Comparison of ENCODE assay signal across 11 cellular contexts in the genomic region with DNA sequence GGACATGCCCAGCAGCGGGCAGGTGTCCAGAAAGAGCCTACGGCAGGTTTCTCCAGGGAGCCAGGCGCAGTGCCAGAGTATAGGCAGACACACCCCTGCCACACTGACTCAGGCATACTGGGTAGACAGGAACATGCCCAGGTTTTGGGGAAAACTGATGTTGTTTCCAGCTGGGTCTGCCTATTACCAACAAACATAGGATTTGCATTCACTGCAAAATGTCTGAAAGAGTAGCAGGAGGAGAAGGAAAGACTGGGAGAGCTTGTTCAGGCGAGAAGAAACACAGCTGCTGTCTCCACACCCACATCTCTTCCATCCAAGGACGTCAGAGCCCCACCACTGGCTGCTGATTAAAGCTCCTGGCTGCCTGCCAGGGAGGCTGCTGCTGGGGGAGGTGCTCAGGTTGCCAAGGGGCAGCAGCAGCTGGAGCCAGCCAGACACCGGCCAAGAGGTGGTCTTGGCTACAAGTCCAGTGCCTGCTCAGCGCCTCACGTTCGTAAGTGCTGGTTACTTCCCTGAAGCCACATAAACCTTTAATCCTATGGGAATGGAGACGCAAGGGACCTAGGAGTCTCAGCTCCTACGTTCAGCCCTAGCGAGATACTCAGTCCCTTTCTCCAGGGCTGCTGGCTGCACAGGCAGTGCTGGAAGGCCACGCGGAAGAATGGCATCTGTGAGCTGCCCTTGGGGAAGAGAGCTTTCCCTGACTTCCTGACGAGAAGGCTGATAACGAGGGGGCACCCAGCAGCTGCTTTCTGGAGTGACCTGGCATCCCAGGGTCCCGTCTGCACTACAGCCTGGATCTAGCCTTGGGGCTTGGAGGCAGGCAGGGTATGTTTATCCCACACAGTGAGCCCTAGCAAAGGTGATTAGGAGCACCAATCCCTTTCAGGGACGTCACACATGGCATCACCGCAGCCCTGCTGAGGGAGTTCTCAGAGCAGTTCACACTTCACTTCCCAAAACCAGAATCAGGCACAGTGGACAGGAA. TPM values are rescaled to one million over a fixed set of nuclear protein-coding genes. Genes with fewer than 3 reads are reported as not detected.
DNase-seq lines count a peak whose midpoint lies in the region; ATAC-seq and TF ChIP-seq lines count a peak whose summit lies in the region.
"Had no signal": no experiment of that assay in that cellular context is flagged by ENCODE, and none has a peak within 500 bp of the region (broad histone marks: within the 10 kb centered on the region; RNA-seq: fewer than 3 reads in every experiment).

No MANE protein-coding gene starts in this region.

- H3K4me1 ChIP-seq in osteoblast (ENCODE audit: insufficient read depth, low read length) = peaks cover 45% of the 10 kb centered on the region

- peaks cover 18% of the 10 kb centered on the region for H3K27me3 Mint-ChIP-seq in T-helper 2 cell treated with Interferon-gamma antibody and Interleukin-4, amounts not matched to agents 5 μg/mL and 100 μg/mL, for 36 hours (ENCODE audit: low read depth)
- H3K27me3 Mint-ChIP-seq: stimulated activated naive CD8-positive, alpha-beta T cell treated with anti-CD3 and anti-CD28 coated beads, Interleukin-15, Interleukin-2, amounts not matched to agents 100 ng/mL and 50 ng/mL, for 24 hours had no signal

- ATAC-seq in HG03442 (IDR thresholded peaks at IDR 0.05; ENCODE audit: unreplicated experiment) (no peak), GM21737 (IDR thresholded peaks at IDR 0.05; ENCODE audit: unreplicated experiment) (no peak)

- H3K79me2 ChIP-seq in osteoblast (ENCODE audit: insufficient read depth, low read length) = no peaks in the 10 kb centered on the region

- H3K4me3 ChIP-seq in fibroblast of the aortic adventitia (ENCODE audit: low read depth, low read length) (no peak overlapping the region), osteoblast (ENCODE audit: insufficient read depth, low read length) (peak overlapping the region; percentile 26)

- H3K27me3 ChIP-seq in osteoblast (ENCODE audit: insufficient read depth, low read length) = peaks cover 12% of the 10 kb centered on the region

- no peak for TF ChIP-seq CTCF in fibroblast of the aortic adventitia (IDR thresholded peaks at IDR 0.05; ENCODE audit: insufficient read depth, low read length)
- TF ChIP-seq CTCF in osteoblast (IDR thresholded peaks at IDR 0.05; ENCODE audit: extremely low read depth, low read depth, low read length) = no peak

- peaks cover 28% of the 10 kb centered on the region for H3K4me1 Mint-ChIP-seq in T-helper 2 cell treated with Interferon-gamma antibody and Interleukin-4, amounts not matched to agents 5 μg/mL and 100 μg/mL, for 36 hours (ENCODE audit: low read depth)

- DNase-seq in T-helper 2 cell (peak in 4 of 5 experiments; percentile 31 to 64 (median 34)), NCI-H446 (lab: John Stamatoyannopoulos, UW) (peak; percentile 55 to 79), fibroblast of the aortic adventitia (ENCODE audit: low read depth) (peak; percentile 98), osteoblast (ENCODE audit: insufficient read length, low spot score, missing footprints) (peak; percentile 93)
- DNase-seq in T-helper 2 cell treated with Interferon-gamma antibody and Interleukin-4, amounts not matched to agents 5 μg/mL and 100 μg/mL, for 36 hours (ENCODE audit: low spot score) = no peak
- peak; percentile 44 for DNase-seq in activated T-cell treated with anti-CD3 and anti-CD28 coated beads, Interleukin-2, amount 50 U/mL, for 1 hour
- DNase-seq: activated B cell treated with CpG ODN at 0.5 μM for 24 hours had no signal

- no peaks in the 10 kb centered on the region for H3K9me3 Mint-ChIP-seq in T-helper 2 cell treated with Interferon-gamma antibody and Interleukin-4, amounts not matched to agents 5 μg/mL and 100 μg/mL, for 36 hours
- H3K9me3 Mint-ChIP-seq: activated B cell treated with CpG ODN at 0.5 μM for 24 hours; stimulated activated naive CD8-positive, alpha-beta T cell treated with anti-CD3 and anti-CD28 coated beads, Interleukin-15, Interleukin-2, amounts not matched to agents 100 ng/mL and 50 ng/mL, for 24 hours had no signal

- H2AFZ ChIP-seq in osteoblast (ENCODE audit: low read length) = peak overlapping the region; percentile 21

- no peaks in the 10 kb centered on the region for H4K20me1 ChIP-seq in osteoblast (ENCODE audit: insufficient read depth, low read length)

- peak overlapping the region; percentile 7 for H3K27ac ChIP-seq in osteoblast (ENCODE audit: low read depth, low read length)

- no peaks in the 10 kb centered on the region for H3K9me3 ChIP-seq in osteoblast (ENCODE audit: low read depth, low read length)

- H3K36me3 ChIP-seq in osteoblast (ENCODE audit: insufficient read depth, low read length) = no peaks in the 10 kb centered on the region

- H3K4me2 ChIP-seq in osteoblast (ENCODE audit: insufficient read depth, low read length) = peak overlapping the region; percentile 70

- no peak overlapping the region for H3K27ac Mint-ChIP-seq in T-helper 2 cell treated with Interferon-gamma antibody and Interleukin-4, amounts not matched to agents 5 μg/mL and 100 μg/mL, for 36 hours
- H3K27ac Mint-ChIP-seq: activated B cell treated with CpG ODN at 0.5 μM for 24 hours; B cell; stimulated activated naive CD8-positive, alpha-beta T cell treated with anti-CD3 and anti-CD28 coated beads, Interleukin-15, Interleukin-2, amounts not matched to agents 100 ng/mL and 50 ng/mL, for 24 hours had no signal

- no peaks in the 10 kb centered on the region for H3K36me3 Mint-ChIP-seq in T-helper 2 cell treated with Interferon-gamma antibody and Interleukin-4, amounts not matched to agents 5 μg/mL and 100 μg/mL, for 36 hours (ENCODE audit: low read depth)

- H3K4me3 Mint-ChIP-seq in T-helper 2 cell treated with Interferon-gamma antibody and Interleukin-4, amounts not matched to agents 5 μg/mL and 100 μg/mL, for 36 hours = no peak overlapping the region
- H3K4me3 Mint-ChIP-seq: activated B cell treated with CpG ODN at 0.5 μM for 24 hours; B cell; stimulated activated naive CD8-positive, alpha-beta T cell treated with anti-CD3 and anti-CD28 coated beads, Interleukin-15, Interleukin-2, amounts not matched to agents 100 ng/mL and 50 ng/mL, for 24 hours had no signal

RNA-seq across cellular contexts. Expression of gene PLEKHG3, which starts 58.1 kb away (rescaled TPM):
- total RNA-seq in fibroblast of the aortic adventitia (ENCODE audit: low replicate concordance) (8.2 and 9.0 TPM in 2 replicates), osteoblast (2.9 and 5.4 TPM in 2 replicates)
